ENCODE assay signal across 23 cellular contexts in the genomic region with DNA sequence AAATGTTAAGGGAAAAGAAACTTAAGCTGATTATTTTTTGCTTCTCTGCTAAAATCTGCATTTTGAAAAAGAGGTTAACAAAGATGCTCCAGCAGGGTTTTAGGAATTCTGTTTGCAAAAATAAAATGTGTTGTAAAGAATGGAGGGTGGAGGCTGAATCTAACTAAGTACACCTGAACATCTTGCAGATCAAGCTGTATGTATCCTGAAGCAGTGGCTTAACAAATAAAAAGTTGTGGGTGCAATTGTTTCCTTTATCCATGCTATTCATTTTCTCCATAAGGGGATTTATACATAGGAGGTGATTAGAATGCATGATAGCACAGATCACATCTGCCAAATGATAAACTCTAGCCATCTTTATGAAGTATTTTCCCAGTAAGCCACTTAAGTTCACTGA.
DNase-seq lines count a peak whose midpoint lies in the region; ATAC-seq, FAIRE-seq and TF ChIP-seq lines count a peak whose summit lies in the region.
"Had no signal": no experiment of that assay in that cellular context is flagged by ENCODE, and none has a peak within 500 bp of the region (broad histone marks: within the 10 kb centered on the region; RNA-seq: fewer than 3 reads in every experiment).

No MANE protein-coding gene starts in this region.

- in situ Hi-C loops in HAP-1 (cut with MboI; ENCODE audit: low sequenced_read_pairs) = no loop called here

- no peak for TF ChIP-seq POLR2A in adrenal gland (IDR thresholded peaks at IDR 0.05)

- H4K20me1 ChIP-seq in GM23338 (replicated peaks; ENCODE audit: insufficient read depth) = no peaks in the 10 kb centered on the region

- H2AFZ ChIP-seq in GM23338 = no peak overlapping the region

- H3K4me1 ChIP-seq in GM23338 (ENCODE audit: insufficient read depth) (peaks cover 50% of the 10 kb centered on the region), HAP-1 (peaks cover 84% of the 10 kb centered on the region), adrenal gland (replicated peaks in 1 of 2) (no peaks in the 10 kb centered on the region)
- H3K4me1 ChIP-seq: BE2C had no signal

- no peak for FAIRE-seq in frontal cortex (lab: Jason Lieb, UNC)
- FAIRE-seq: A204.1, HepG2 had no signal

- H3K4me3 Mint-ChIP-seq in GM23338 = peak overlapping the region; percentile 39; the same call in 2 of the 3 replicates
- H3K4me3 Mint-ChIP-seq in WTC11 = peak overlapping the region; percentile 29
- H3K4me3 Mint-ChIP-seq in nephron = no peak overlapping the region
- H3K4me3 Mint-ChIP-seq: CD4-positive, CD25-positive, alpha-beta regulatory T cell; CD8-positive, alpha-beta memory T cell; IgD-negative memory B cell had no signal

- ATAC-seq in GM23338 (peak; percentile 32; the same call in 2 of the 3 replicates), WTC11 (no peak), GM18868 (IDR thresholded peaks at IDR 0.05; ENCODE audit: unreplicated experiment) (no peak)
- ATAC-seq: HepG2 had no signal

- H3K36me3 Mint-ChIP-seq in GM23338 (ENCODE audit: low read depth) (no peaks in the 10 kb centered on the region), WTC11 (no peaks in the 10 kb centered on the region), nephron (ENCODE audit: low read depth) (no peaks in the 10 kb centered on the region)
- H3K36me3 Mint-ChIP-seq: CD4-positive, CD25-positive, alpha-beta regulatory T cell; CD8-positive, alpha-beta memory T cell; IgD-negative memory B cell had no signal

- H3K36me3 ChIP-seq in GM23338 (ENCODE audit: insufficient read depth) (no peaks in the 10 kb centered on the region), HAP-1 (replicated peaks) (no peaks in the 10 kb centered on the region), adrenal gland (replicated peaks in 1 of 2) (no peaks in the 10 kb centered on the region)
- H3K36me3 ChIP-seq: BE2C had no signal

- POLR2A ChIA-PET in WTC11 (lab: Charles Lee) = no interaction called here

- CTCF ChIA-PET in WTC11 (lab: Charles Lee) = no interaction called here

- no peak for TF ChIP-seq CTCF in GM23338 (conservative IDR thresholded peaks at IDR 0.05; ENCODE audit: low read depth in 2 of 2)
- TF ChIP-seq CTCF in WTC11 (IDR thresholded peaks at IDR 0.05) = no peak
- no peak for TF ChIP-seq CTCF in nephron (IDR thresholded peaks at IDR 0.05; ENCODE audit: unreplicated experiment in 3 of 3)
- no peak for TF ChIP-seq CTCF in adrenal gland (IDR thresholded peaks at IDR 0.05)

- DNase-seq in GM23338 (ENCODE audit: low spot score) (no peak), HAP-1 (ENCODE audit: low spot score in 2 of 2) (peak; percentile 16 to 98), WTC11 (ENCODE audit: low spot score) (no peak), frontal cortex (ENCODE audit: low spot score in 2 of 2) (no peak), adrenal gland (no peak), T-helper 2 cell (no peak)
- DNase-seq: ACHN; BE2C; C1 segment of cervical spinal cord; CD4-positive, CD25-positive, alpha-beta regulatory T cell; CD8-positive, alpha-beta memory T cell; COR-L47; DMS153; DMS79 treated with DMSO at 0.1 percent for 48 hours; GF-D8; HCEC 1CT; KBM-7 had no signal

- no peaks in the 10 kb centered on the region for H3K27me3 ChIP-seq in GM23338 (ENCODE audit: insufficient read depth)
- H3K27me3 ChIP-seq in HAP-1 (ENCODE audit: low read depth) = no peaks in the 10 kb centered on the region
- H3K27me3 ChIP-seq in adrenal gland = no peaks in the 10 kb centered on the region
- H3K27me3 ChIP-seq: BE2C had no signal

- intact Hi-C loops in adrenal gland (cut with DNase I) = no loop called here

- H3K9me3 Mint-ChIP-seq in GM23338 = no peaks in the 10 kb centered on the region
- no peaks in the 10 kb centered on the region for H3K9me3 Mint-ChIP-seq in WTC11
- H3K9me3 Mint-ChIP-seq in nephron = no peaks in the 10 kb centered on the region

- no peaks in the 10 kb centered on the region for H3K9me2 ChIP-seq in GM23338 (ENCODE audit: insufficient read depth)

- no peaks in the 10 kb centered on the region for H3K9me3 ChIP-seq in HAP-1
- no peaks in the 10 kb centered on the region for H3K9me3 ChIP-seq in adrenal gland (replicated peaks in 1 of 3)
- H3K9me3 ChIP-seq: BE2C had no signal

- H3F3A ChIP-seq in GM23338 (replicated peaks; ENCODE audit: low read depth) = no peaks in the 10 kb centered on the region

- H3K4me1 Mint-ChIP-seq in GM23338 (peaks cover 62% of the 10 kb centered on the region), WTC11 (peaks cover 54% of the 10 kb centered on the region), nephron (peaks cover 41% of the 10 kb centered on the region)
- H3K4me1 Mint-ChIP-seq: CD4-positive, CD25-positive, alpha-beta regulatory T cell; CD8-positive, alpha-beta memory T cell; IgD-negative memory B cell had no signal

- H3K4me2 ChIP-seq in GM23338 = peak overlapping the region; percentile 64

- H3K27ac ChIP-seq in GM23338 (ENCODE audit: low read depth) (peak overlapping the region; percentile 46), adrenal gland (no peak overlapping the region)
- H3K27ac ChIP-seq: HL-60 had no signal

- peak overlapping the region; percentile 22; the same call in 1 of the 2 replicates for H3K4me3 ChIP-seq in GM23338
- no peak overlapping the region for H3K4me3 ChIP-seq in HAP-1
- no peak overlapping the region for H3K4me3 ChIP-seq in adrenal gland

- no peaks in the 10 kb centered on the region for H3K79me2 ChIP-seq in GM23338 (replicated peaks; ENCODE audit: insufficient read depth)

- peaks cover 1% of the 10 kb centered on the region for H3K27me3 Mint-ChIP-seq in GM23338 (ENCODE audit: insufficient read depth, low read depth, poor library complexity)
- H3K27me3 Mint-ChIP-seq in WTC11 (ENCODE audit: low read depth) = no peaks in the 10 kb centered on the region
- H3K27me3 Mint-ChIP-seq in nephron (ENCODE audit: low read depth) = no peaks in the 10 kb centered on the region
- H3K27me3 Mint-ChIP-seq: IgD-negative memory B cell had no signal

- H3K27ac Mint-ChIP-seq in GM23338 (peak overlapping the region; percentile 81), WTC11 (peak overlapping the region; percentile 26), nephron (peak overlapping the region; percentile 11 to 92 (median 26))
- H3K27ac Mint-ChIP-seq: CD4-positive, CD25-positive, alpha-beta regulatory T cell; CD8-positive, alpha-beta memory T cell; IgD-negative memory B cell had no signal

TF ChIP-seq in GM23338, 12 proteins besides CTCF, POLR2A, EP300 and RAD21 (continues in another document):
- TF ChIP-seq EZH2 (IDR thresholded peaks at IDR 0.05; ENCODE audit: low read depth, unreplicated experiment) = no peak
- TF ChIP-seq, protein P1, sequence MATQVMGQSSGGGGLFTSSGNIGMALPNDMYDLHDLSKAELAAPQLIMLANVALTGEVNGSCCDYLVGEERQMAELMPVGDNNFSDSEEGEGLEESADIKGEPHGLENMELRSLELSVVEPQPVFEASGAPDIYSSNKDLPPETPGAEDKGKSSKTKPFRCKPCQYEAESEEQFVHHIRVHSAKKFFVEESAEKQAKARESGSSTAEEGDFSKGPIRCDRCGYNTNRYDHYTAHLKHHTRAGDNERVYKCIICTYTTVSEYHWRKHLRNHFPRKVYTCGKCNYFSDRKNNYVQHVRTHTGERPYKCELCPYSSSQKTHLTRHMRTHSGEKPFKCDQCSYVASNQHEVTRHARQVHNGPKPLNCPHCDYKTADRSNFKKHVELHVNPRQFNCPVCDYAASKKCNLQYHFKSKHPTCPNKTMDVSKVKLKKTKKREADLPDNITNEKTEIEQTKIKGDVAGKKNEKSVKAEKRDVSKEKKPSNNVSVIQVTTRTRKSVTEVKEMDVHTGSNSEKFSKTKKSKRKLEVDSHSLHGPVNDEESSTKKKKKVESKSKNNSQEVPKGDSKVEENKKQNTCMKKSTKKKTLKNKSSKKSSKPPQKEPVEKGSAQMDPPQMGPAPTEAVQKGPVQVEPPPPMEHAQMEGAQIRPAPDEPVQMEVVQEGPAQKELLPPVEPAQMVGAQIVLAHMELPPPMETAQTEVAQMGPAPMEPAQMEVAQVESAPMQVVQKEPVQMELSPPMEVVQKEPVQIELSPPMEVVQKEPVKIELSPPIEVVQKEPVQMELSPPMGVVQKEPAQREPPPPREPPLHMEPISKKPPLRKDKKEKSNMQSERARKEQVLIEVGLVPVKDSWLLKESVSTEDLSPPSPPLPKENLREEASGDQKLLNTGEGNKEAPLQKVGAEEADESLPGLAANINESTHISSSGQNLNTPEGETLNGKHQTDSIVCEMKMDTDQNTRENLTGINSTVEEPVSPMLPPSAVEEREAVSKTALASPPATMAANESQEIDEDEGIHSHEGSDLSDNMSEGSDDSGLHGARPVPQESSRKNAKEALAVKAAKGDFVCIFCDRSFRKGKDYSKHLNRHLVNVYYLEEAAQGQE (IDR thresholded peaks at IDR 0.05; ENCODE audit: unreplicated experiment) = no peak
- TF ChIP-seq ZNF331 (CRISPR knock-in tag; IDR thresholded peaks at IDR 0.05; ENCODE audit: low read depth) = no peak

TF ChIP-seq in WTC11, 78 proteins besides CTCF, POLR2A, EP300 and RAD21 (continues in another document):
- TF ChIP-seq, protein P2, sequence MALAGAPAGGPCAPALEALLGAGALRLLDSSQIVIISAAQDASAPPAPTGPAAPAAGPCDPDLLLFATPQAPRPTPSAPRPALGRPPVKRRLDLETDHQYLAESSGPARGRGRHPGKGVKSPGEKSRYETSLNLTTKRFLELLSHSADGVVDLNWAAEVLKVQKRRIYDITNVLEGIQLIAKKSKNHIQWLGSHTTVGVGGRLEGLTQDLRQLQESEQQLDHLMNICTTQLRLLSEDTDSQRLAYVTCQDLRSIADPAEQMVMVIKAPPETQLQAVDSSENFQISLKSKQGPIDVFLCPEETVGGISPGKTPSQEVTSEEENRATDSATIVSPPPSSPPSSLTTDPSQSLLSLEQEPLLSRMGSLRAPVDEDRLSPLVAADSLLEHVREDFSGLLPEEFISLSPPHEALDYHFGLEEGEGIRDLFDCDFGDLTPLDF (CRISPR knock-in tag; IDR thresholded peaks at IDR 0.05) = no peak
- TF ChIP-seq MYBL2 (CRISPR knock-in tag; IDR thresholded peaks at IDR 0.05) = no peak
- TF ChIP-seq, protein P3, sequence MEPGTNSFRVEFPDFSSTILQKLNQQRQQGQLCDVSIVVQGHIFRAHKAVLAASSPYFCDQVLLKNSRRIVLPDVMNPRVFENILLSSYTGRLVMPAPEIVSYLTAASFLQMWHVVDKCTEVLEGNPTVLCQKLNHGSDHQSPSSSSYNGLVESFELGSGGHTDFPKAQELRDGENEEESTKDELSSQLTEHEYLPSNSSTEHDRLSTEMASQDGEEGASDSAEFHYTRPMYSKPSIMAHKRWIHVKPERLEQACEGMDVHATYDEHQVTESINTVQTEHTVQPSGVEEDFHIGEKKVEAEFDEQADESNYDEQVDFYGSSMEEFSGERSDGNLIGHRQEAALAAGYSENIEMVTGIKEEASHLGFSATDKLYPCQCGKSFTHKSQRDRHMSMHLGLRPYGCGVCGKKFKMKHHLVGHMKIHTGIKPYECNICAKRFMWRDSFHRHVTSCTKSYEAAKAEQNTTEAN (CRISPR knock-in tag; IDR thresholded peaks at IDR 0.05) = no peak
- no peak for TF ChIP-seq GTF2I (CRISPR knock-in tag; conservative IDR thresholded peaks at IDR 0.05)
- TF ChIP-seq, protein P4, sequence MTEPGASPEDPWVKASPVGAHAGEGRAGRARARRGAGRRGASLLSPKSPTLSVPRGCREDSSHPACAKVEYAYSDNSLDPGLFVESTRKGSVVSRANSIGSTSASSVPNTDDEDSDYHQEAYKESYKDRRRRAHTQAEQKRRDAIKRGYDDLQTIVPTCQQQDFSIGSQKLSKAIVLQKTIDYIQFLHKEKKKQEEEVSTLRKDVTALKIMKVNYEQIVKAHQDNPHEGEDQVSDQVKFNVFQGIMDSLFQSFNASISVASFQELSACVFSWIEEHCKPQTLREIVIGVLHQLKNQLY (CRISPR knock-in tag; IDR thresholded peaks at IDR 0.05) = no peak

Comparison
In these comparisons a context has a peak if more than half of its experiments do, and no peak if none do; other contexts are left out.
1. DNase-seq: peak in HAP-1 (2 of 2); none in GM23338 (single experiment), WTC11 (single experiment), frontal cortex (0 of 2), adrenal gland (0 of 7) and T-helper 2 cell (0 of 5).
2. H3K27ac Mint-ChIP-seq: peak in every context shown above with its lines; median percentile 81 in GM23338; 26 in WTC11; 26 in nephron.
3. H3K4me3 Mint-ChIP-seq: peak in GM23338 (single experiment) and WTC11 (single experiment); none in nephron (0 of 3).